In genomic region chr4:156038772-156039171, GRCh38 we compare ENCODE assay signal across 1 cellular context.
TF ChIP-seq lines count a peak whose summit lies in the region.

No MANE protein-coding gene starts in this region.

TF ChIP-seq in SK-N-SH, 30 proteins besides CTCF, POLR2A, EP300 and RAD21 (continued from another document):
- TF ChIP-seq, protein P1, sequence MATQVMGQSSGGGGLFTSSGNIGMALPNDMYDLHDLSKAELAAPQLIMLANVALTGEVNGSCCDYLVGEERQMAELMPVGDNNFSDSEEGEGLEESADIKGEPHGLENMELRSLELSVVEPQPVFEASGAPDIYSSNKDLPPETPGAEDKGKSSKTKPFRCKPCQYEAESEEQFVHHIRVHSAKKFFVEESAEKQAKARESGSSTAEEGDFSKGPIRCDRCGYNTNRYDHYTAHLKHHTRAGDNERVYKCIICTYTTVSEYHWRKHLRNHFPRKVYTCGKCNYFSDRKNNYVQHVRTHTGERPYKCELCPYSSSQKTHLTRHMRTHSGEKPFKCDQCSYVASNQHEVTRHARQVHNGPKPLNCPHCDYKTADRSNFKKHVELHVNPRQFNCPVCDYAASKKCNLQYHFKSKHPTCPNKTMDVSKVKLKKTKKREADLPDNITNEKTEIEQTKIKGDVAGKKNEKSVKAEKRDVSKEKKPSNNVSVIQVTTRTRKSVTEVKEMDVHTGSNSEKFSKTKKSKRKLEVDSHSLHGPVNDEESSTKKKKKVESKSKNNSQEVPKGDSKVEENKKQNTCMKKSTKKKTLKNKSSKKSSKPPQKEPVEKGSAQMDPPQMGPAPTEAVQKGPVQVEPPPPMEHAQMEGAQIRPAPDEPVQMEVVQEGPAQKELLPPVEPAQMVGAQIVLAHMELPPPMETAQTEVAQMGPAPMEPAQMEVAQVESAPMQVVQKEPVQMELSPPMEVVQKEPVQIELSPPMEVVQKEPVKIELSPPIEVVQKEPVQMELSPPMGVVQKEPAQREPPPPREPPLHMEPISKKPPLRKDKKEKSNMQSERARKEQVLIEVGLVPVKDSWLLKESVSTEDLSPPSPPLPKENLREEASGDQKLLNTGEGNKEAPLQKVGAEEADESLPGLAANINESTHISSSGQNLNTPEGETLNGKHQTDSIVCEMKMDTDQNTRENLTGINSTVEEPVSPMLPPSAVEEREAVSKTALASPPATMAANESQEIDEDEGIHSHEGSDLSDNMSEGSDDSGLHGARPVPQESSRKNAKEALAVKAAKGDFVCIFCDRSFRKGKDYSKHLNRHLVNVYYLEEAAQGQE (IDR thresholded peaks at IDR 0.05; ENCODE audit: low read depth, low read length) = no peak
- TF ChIP-seq TEAD4 (IDR thresholded peaks at IDR 0.05; ENCODE audit: borderline replicate concordance, insufficient read depth) (no peak), RXRA (IDR thresholded peaks at IDR 0.05; ENCODE audit: borderline replicate concordance, low read depth) (no peak), POLR2AphosphoS5 (IDR thresholded peaks at IDR 0.05; ENCODE audit: low read depth, low read length) (no peak)
